9 cellular contexts compared by ENCODE assay signal in genomic region chr1:156319664-156320063, GRCh38.
DNase-seq lines count a peak whose midpoint lies in the region; ATAC-seq and TF ChIP-seq lines count a peak whose summit lies in the region.
"Had no signal": no experiment of that assay in that cellular context is flagged by ENCODE, and none has a peak within 500 bp of the region (broad histone marks: within the 10 kb centered on the region; RNA-seq: fewer than 3 reads in every experiment).

No MANE protein-coding gene starts in this region.

- no peak for ATAC-seq in GM21717 (IDR thresholded peaks at IDR 0.05; ENCODE audit: unreplicated experiment)
- no peak for ATAC-seq in HG03139 (IDR thresholded peaks at IDR 0.05; ENCODE audit: unreplicated experiment)
- ATAC-seq: T-helper 17 cell had no signal

- TF ChIP-seq CTCF in NB4 (IDR thresholded peaks at IDR 0.05; ENCODE audit: low read depth, low read length), result peak; percentile 42
- TF ChIP-seq CTCF in choroid plexus epithelial cell (conservative IDR thresholded peaks at IDR 0.05; ENCODE audit: low read depth, low read length), result peak; percentile 63

- no peak for TF ChIP-seq POLR2A in NB4 (IDR thresholded peaks at IDR 0.05; ENCODE audit: extremely low read depth, insufficient read length)

- no peak overlapping the region for H3K4me3 ChIP-seq in NB4 (ENCODE audit: low read depth, low read length)
- no peak overlapping the region for H3K4me3 ChIP-seq in choroid plexus epithelial cell (ENCODE audit: low read depth, low read length)

- peak; percentile 1 for DNase-seq in NCI-H1436 (lab: John Stamatoyannopoulos, UW)
- DNase-seq in NCI-H1436 treated with DMSO at 0.1 percent for 48 hours (lab: John Stamatoyannopoulos, UW), result no peak
- peak; percentile 40 for DNase-seq in NB4 (ENCODE audit: low read depth)
- DNase-seq in choroid plexus epithelial cell (ENCODE audit: low read depth), result peak; percentile 65
- peak; percentile 17 for DNase-seq in pons (ENCODE audit: low spot score)
- DNase-seq in stimulated activated CD4-positive, alpha-beta T cell treated with anti-CD3 and anti-CD28 coated beads, Interleukin-4, amount 100 ng/mL, for 24 hours, result no peak

Comparison
In these comparisons a context has a peak if more than half of its experiments do, and no peak if none do; other contexts are left out.
1. DNase-seq: peak in NCI-H1436 (single experiment), NB4 (single experiment), choroid plexus epithelial cell (single experiment) and pons (single experiment); none in NCI-H1436 treated with DMSO at 0.1 percent for 48 hours (single experiment) and stimulated activated CD4-positive, alpha-beta T cell treated with anti-CD3 and anti-CD28 coated beads, Interleukin-4, amount 100 ng/mL, for 24 hours (single experiment).